3 cellular contexts compared by ENCODE assay signal in the genomic region with DNA sequence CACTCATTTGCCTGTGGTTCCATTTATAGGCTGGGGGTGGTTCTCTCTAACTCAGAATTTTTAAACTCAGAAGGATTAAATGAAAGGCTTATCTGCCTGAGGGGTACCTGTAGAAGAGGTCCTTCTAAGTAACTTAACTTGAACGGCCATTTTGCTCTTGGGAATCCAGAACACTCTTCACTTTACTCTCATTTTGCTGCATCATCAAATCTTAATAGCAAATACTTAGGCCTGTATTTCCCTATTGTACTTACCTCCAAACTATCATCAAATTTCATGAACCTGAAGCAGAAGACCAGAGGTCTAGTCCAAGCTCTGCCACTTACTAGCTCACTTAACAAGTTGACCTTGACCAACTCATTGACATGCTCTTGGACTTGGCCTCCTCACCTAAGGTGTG.
A peak's percentile ranks its signal among the peaks of the same experiment; 100 is the strongest.
TF ChIP-seq lines count a peak whose summit lies in the region.

No MANE protein-coding gene starts in this region.

TF ChIP-seq in HepG2, 621 proteins besides CTCF, POLR2A, EP300 and RAD21 (continues in another document):
- TF ChIP-seq HNF4G (IDR thresholded peaks at IDR 0.05; ENCODE audit: borderline replicate concordance, low read depth, low read length) (no peak), HNF4G (CRISPR knock-in tag; IDR thresholded peaks at IDR 0.05; ENCODE audit: borderline replicate concordance, low read depth) (no peak), THAP11 (CRISPR knock-in tag; IDR thresholded peaks at IDR 0.05) (no peak), ZMYM2 (CRISPR knock-in tag; IDR thresholded peaks at IDR 0.05) (no peak), CENPT (CRISPR knock-in tag; IDR thresholded peaks at IDR 0.05; ENCODE audit: low read depth) (no peak), MAFF (IDR thresholded peaks at IDR 0.05; ENCODE audit: low read depth, low read length) (peak; percentile 74), MAFK (conservative IDR thresholded peaks at IDR 0.05 in 1 of 2, IDR thresholded peaks at IDR 0.05 in 1 of 2; ENCODE audit: low read length in 2 of 2) (peak; percentile 65 to 80)
- TF ChIP-seq, protein P1, sequence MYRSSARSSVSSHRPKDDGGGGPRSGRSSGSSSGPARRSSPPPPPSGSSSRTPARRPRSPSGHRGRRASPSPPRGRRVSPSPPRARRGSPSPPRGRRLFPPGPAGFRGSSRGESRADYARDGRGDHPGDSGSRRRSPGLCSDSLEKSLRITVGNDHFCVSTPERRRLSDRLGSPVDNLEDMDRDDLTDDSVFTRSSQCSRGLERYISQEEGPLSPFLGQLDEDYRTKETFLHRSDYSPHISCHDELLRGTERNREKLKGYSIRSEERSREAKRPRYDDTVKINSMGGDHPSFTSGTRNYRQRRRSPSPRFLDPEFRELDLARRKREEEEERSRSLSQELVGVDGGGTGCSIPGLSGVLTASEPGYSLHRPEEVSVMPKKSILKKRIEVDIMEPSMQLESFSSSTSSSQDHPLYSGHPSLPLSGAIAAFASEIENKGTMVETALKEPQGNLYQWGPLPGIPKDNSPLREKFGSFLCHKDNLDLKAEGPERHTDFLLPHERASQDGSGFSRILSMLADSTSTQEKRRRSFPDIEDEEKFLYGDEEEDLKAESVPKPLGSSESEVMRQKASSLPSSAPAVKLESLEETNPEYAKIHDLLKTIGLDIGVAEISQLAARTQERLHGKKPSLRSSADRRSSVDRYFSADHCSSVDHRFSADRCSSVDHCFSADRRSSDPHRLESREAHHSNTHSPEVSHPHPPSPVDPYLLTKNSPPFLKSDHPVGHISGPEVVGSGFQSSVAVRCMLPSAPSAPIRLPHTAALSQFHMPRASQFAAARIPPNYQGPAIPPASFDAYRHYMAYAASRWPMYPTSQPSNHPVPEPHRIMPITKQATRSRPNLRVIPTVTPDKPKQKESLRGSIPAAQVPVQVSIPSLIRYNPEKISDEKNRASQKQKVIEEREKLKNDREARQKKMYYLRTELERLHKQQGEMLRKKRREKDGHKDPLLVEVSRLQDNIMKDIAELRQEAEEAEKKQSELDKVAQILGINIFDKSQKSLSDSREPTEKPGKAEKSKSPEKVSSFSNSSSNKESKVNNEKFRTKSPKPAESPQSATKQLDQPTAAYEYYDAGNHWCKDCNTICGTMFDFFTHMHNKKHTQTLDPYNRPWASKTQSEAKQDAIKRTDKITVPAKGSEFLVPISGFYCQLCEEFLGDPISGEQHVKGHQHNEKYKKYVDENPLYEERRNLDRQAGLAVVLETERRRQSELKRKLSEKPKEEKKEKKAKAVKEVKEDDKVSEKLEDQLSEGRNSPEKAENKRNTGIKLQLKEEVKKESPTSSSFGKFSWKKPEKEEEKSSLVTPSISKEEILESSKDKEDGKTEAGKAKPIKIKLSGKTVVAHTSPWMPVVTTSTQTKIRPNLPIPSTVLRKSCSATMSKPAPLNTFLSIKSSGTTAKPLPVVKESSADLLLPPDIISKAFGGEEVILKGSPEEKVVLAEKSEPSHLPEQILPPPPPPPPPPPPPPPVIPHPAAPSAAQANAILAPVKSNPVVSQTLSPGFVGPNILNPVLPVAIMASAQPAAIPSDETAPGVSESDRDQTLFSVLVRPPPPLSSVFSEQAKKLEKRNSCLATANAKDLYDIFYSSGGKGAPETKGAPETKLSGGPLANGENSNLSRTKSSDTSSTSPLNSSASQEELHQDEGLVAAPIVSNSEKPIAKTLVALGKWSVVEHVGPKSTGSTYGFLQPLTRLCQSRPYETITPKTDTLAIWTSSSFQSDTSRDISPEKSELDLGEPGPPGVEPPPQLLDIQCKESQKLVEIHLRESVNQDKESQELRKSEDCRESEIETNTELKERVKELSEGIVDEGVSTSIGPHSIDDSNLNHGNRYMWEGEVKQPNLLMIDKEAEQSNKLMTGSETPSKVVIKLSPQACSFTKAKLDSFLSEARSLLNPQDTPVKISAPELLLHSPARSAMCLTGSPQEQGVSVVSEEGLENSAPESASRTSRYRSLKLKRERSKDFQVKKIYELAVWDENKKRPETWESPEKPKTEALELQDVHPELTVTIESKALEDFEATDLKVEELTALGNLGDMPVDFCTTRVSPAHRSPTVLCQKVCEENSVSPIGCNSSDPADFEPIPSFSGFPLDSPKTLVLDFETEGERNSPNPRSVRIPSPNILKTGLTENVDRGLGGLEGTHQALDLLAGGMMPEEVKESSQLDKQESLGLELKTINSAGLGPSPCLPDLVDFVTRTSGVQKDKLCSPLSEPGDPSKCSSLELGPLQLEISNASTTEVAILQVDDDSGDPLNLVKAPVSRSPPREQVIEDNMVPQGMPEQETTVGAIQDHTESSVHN (CRISPR knock-in tag; IDR thresholded peaks at IDR 0.05), result no peak

TF ChIP-seq in IMR-90, 13 proteins besides CTCF, POLR2A, EP300 and RAD21:
- peak; percentile 85 for TF ChIP-seq MAFK (IDR thresholded peaks at IDR 0.05; ENCODE audit: low read depth, low read length)
- no peak for TF ChIP-seq MAZ (IDR thresholded peaks at IDR 0.05; ENCODE audit: borderline replicate concordance, low read depth, low read length)

TF ChIP-seq in K562, 482 proteins besides CTCF, POLR2A, EP300 and RAD21 (continues in another document):
- TF ChIP-seq, protein P2, sequence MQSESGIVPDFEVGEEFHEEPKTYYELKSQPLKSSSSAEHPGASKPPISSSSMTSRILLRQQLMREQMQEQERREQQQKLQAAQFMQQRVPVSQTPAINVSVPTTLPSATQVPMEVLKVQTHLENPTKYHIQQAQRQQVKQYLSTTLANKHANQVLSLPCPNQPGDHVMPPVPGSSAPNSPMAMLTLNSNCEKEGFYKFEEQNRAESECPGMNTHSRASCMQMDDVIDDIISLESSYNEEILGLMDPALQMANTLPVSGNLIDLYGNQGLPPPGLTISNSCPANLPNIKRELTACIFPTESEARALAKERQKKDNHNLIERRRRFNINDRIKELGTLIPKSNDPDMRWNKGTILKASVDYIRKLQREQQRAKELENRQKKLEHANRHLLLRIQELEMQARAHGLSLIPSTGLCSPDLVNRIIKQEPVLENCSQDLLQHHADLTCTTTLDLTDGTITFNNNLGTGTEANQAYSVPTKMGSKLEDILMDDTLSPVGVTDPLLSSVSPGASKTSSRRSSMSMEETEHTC (IDR thresholded peaks at IDR 0.05), result no peak
- TF ChIP-seq, protein P3, sequence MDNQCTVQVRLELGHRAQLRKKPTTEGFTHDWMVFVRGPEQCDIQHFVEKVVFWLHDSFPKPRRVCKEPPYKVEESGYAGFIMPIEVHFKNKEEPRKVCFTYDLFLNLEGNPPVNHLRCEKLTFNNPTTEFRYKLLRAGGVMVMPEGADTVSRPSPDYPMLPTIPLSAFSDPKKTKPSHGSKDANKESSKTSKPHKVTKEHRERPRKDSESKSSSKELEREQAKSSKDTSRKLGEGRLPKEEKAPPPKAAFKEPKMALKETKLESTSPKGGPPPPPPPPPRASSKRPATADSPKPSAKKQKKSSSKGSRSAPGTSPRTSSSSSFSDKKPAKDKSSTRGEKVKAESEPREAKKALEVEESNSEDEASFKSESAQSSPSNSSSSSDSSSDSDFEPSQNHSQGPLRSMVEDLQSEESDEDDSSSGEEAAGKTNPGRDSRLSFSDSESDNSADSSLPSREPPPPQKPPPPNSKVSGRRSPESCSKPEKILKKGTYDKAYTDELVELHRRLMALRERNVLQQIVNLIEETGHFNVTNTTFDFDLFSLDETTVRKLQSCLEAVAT (IDR thresholded peaks at IDR 0.05), result no peak
- TF ChIP-seq ARHGAP35 (IDR thresholded peaks at IDR 0.05; ENCODE audit: partially characterized antibody), result no peak
- peak; percentile 57 for TF ChIP-seq C11orf30 (IDR thresholded peaks at IDR 0.05; ENCODE audit: low read depth)
- no peak for TF ChIP-seq RBM25 (IDR thresholded peaks at IDR 0.05; ENCODE audit: low read depth, low read length, severe bottlenecking)
- TF ChIP-seq CEBPG (CRISPR knock-in tag; IDR thresholded peaks at IDR 0.05), result no peak
- no peak for TF ChIP-seq CEBPG (tag; conservative IDR thresholded peaks at IDR 0.05 in 1 of 2, IDR thresholded peaks at IDR 0.05 in 1 of 2)
- TF ChIP-seq ZNF696 (CRISPR knock-in tag; conservative IDR thresholded peaks at IDR 0.05), result no peak
- TF ChIP-seq MAFG (tag; conservative IDR thresholded peaks at IDR 0.05), result peak; percentile 45; the same call in 1 of the 2 replicates
- no peak for TF ChIP-seq DMBX1 (CRISPR knock-in tag; IDR thresholded peaks at IDR 0.05; ENCODE audit: borderline replicate concordance)
- peak; percentile 77 for TF ChIP-seq ZNF316 (IDR thresholded peaks at IDR 0.05)
- peak; percentile 59 for TF ChIP-seq MAFK (IDR thresholded peaks at IDR 0.05; ENCODE audit: low read length)
- TF ChIP-seq DPF2 (IDR thresholded peaks at IDR 0.05), result no peak
- no peak for TF ChIP-seq OTX1 (CRISPR knock-in tag; IDR thresholded peaks at IDR 0.05)
- no peak for TF ChIP-seq ZNF785 (CRISPR knock-in tag; IDR thresholded peaks at IDR 0.05)
- no peak for TF ChIP-seq ZNF717 (CRISPR knock-in tag; IDR thresholded peaks at IDR 0.05)
- TF ChIP-seq ZBTB17 (CRISPR knock-in tag; IDR thresholded peaks at IDR 0.05), result no peak
- no peak for TF ChIP-seq MTA3 (IDR thresholded peaks at IDR 0.05; ENCODE audit: borderline replicate concordance)
- TF ChIP-seq, protein P4, sequence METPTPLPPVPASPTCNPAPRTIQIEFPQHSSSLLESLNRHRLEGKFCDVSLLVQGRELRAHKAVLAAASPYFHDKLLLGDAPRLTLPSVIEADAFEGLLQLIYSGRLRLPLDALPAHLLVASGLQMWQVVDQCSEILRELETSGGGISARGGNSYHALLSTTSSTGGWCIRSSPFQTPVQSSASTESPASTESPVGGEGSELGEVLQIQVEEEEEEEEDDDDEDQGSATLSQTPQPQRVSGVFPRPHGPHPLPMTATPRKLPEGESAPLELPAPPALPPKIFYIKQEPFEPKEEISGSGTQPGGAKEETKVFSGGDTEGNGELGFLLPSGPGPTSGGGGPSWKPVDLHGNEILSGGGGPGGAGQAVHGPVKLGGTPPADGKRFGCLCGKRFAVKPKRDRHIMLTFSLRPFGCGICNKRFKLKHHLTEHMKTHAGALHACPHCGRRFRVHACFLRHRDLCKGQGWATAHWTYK (CRISPR knock-in tag; IDR thresholded peaks at IDR 0.05), result no peak
- no peak for TF ChIP-seq PHB2 (IDR thresholded peaks at IDR 0.05; ENCODE audit: low read depth)
- no peak for TF ChIP-seq MEF2A (IDR thresholded peaks at IDR 0.05; ENCODE audit: control insufficient read depth, low read depth, low read length)
- no peak for TF ChIP-seq HNRNPLL (IDR thresholded peaks at IDR 0.05; ENCODE audit: low read depth, low read length, poor library complexity, severe bottlenecking)
- TF ChIP-seq, protein P5, sequence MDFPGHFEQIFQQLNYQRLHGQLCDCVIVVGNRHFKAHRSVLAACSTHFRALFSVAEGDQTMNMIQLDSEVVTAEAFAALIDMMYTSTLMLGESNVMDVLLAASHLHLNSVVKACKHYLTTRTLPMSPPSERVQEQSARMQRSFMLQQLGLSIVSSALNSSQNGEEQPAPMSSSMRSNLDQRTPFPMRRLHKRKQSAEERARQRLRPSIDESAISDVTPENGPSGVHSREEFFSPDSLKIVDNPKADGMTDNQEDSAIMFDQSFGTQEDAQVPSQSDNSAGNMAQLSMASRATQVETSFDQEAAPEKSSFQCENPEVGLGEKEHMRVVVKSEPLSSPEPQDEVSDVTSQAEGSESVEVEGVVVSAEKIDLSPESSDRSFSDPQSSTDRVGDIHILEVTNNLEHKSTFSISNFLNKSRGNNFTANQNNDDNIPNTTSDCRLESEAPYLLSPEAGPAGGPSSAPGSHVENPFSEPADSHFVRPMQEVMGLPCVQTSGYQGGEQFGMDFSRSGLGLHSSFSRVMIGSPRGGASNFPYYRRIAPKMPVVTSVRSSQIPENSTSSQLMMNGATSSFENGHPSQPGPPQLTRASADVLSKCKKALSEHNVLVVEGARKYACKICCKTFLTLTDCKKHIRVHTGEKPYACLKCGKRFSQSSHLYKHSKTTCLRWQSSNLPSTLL (IDR thresholded peaks at IDR 0.05), result no peak
- TF ChIP-seq, protein P6, sequence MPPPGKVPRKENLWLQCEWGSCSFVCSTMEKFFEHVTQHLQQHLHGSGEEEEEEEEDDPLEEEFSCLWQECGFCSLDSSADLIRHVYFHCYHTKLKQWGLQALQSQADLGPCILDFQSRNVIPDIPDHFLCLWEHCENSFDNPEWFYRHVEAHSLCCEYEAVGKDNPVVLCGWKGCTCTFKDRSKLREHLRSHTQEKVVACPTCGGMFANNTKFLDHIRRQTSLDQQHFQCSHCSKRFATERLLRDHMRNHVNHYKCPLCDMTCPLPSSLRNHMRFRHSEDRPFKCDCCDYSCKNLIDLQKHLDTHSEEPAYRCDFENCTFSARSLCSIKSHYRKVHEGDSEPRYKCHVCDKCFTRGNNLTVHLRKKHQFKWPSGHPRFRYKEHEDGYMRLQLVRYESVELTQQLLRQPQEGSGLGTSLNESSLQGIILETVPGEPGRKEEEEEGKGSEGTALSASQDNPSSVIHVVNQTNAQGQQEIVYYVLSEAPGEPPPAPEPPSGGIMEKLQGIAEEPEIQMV (tag; conservative IDR thresholded peaks at IDR 0.05; ENCODE audit: low read depth), result no peak
- TF ChIP-seq SAFB (IDR thresholded peaks at IDR 0.05; ENCODE audit: borderline replicate concordance, low read depth, low read length), result no peak
- TF ChIP-seq ELF4 (CRISPR knock-in tag; IDR thresholded peaks at IDR 0.05), result no peak
- TF ChIP-seq MAFF (IDR thresholded peaks at IDR 0.05; ENCODE audit: low read length), result peak; percentile 69
- no peak for TF ChIP-seq ZFP36 (IDR thresholded peaks at IDR 0.05; ENCODE audit: low read depth, low read length, partially characterized antibody)
- TF ChIP-seq NCOR1 (IDR thresholded peaks at IDR 0.05), result no peak
- TF ChIP-seq RBM34 (IDR thresholded peaks at IDR 0.05; ENCODE audit: borderline replicate concordance, insufficient read depth, low read length), result no peak
- no peak for TF ChIP-seq ZNF184 (CRISPR knock-in tag; IDR thresholded peaks at IDR 0.05)
- TF ChIP-seq MECOM (CRISPR knock-in tag; IDR thresholded peaks at IDR 0.05), result no peak
- TF ChIP-seq, protein P7, sequence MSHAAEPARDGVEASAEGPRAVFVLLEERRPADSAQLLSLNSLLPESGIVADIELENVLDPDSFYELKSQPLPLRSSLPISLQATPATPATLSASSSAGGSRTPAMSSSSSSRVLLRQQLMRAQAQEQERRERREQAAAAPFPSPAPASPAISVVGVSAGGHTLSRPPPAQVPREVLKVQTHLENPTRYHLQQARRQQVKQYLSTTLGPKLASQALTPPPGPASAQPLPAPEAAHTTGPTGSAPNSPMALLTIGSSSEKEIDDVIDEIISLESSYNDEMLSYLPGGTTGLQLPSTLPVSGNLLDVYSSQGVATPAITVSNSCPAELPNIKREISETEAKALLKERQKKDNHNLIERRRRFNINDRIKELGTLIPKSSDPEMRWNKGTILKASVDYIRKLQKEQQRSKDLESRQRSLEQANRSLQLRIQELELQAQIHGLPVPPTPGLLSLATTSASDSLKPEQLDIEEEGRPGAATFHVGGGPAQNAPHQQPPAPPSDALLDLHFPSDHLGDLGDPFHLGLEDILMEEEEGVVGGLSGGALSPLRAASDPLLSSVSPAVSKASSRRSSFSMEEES (CRISPR knock-in tag; IDR thresholded peaks at IDR 0.05), result no peak
- TF ChIP-seq, protein P8, sequence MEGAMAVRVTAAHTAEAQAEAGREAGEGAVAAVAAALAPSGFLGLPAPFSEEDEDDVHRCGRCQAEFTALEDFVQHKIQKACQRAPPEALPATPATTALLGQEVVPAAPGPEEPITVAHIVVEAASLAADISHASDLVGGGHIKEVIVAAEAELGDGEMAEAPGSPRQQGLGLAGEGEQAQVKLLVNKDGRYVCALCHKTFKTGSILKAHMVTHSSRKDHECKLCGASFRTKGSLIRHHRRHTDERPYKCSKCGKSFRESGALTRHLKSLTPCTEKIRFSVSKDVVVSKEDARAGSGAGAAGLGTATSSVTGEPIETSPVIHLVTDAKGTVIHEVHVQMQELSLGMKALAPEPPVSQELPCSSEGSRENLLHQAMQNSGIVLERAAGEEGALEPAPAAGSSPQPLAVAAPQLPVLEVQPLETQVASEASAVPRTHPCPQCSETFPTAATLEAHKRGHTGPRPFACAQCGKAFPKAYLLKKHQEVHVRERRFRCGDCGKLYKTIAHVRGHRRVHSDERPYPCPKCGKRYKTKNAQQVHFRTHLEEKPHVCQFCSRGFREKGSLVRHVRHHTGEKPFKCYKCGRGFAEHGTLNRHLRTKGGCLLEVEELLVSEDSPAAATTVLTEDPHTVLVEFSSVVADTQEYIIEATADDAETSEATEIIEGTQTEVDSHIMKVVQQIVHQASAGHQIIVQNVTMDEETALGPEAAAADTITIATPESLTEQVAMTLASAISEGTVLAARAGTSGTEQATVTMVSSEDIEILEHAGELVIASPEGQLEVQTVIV (CRISPR knock-in tag; IDR thresholded peaks at IDR 0.05; ENCODE audit: borderline replicate concordance), result no peak
- no peak for TF ChIP-seq ARID1B (IDR thresholded peaks at IDR 0.05)
